1 cellular context compared by ENCODE assay signal in the genomic region with DNA sequence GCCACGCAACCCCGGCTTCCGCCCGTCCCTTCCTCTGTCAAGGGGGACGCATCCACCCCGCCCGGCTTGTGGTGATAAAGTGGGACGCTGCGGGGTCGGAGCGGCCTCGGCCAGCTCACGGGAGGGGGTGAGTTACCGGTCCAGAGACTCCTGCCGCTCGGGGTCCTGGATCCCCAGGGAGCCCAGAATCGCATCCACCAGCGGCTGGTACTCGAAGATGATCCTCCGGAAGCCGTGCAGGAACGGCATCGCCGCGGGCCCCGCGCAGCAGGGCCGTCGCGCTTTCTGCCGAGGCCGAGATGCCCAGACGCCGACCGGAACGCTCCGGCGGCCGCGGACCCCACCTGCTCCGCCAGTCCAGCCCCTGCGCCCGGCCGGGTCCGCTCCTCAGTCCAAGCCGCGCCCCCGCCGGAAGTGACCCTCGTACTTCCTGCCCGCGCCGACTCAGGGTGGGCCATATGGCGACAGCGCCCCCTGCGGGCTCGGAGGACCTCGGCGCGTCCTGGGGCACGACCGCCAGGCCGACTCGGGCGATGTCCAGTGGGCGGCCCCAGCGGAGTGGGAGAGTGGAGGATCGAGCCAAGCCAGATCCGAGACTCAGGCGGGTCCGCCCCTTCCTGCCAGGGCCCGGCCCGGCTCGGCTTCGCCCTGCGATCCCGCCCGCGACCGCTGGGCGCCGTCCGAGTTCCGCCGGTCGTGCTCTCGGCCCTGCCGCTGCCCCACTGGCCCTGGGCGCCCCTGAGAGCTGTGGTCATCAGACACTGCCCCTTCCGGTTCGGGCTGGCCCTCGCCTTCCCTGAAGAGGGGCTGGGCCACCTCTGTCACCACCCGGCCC.
TF ChIP-seq lines count a peak whose summit lies in the region.

A gene with protein sequence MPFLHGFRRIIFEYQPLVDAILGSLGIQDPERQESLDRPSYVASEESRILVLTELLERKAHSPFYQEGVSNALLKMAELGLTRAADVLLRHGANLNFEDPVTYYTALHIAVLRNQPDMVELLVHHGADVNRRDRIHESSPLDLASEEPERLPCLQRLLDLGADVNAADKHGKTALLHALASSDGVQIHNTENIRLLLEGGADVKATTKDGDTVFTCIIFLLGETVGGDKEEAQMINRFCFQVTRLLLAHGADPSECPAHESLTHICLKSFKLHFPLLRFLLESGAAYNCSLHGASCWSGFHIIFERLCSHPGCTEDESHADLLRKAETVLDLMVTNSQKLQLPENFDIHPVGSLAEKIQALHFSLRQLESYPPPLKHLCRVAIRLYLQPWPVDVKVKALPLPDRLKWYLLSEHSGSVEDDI (minus strand): TSS at position 401 of the 835 bp plus-strand sequence. CDS start 152 bp downstream, at position 249.

TF ChIP-seq in HepG2, 621 proteins besides CTCF, POLR2A, EP300 and RAD21 (continued from another document and continues in another):
- peak; percentile 99 for TF ChIP-seq TARDBP (CRISPR knock-in tag; IDR thresholded peaks at IDR 0.05)
- peak; percentile 93; the same call in 1 of the 2 replicates for TF ChIP-seq TOPORS (CRISPR knock-in tag; IDR thresholded peaks at IDR 0.05)
- peak; percentile 94 for TF ChIP-seq SAFB2 (CRISPR knock-in tag; IDR thresholded peaks at IDR 0.05; ENCODE audit: borderline replicate concordance, low read depth)
- TF ChIP-seq SP5 (CRISPR knock-in tag; IDR thresholded peaks at IDR 0.05; ENCODE audit: borderline replicate concordance, low read depth): peak; percentile 45; the same call in 1 of the 2 replicates
- peak; percentile 89; the same call in 1 of the 2 replicates for TF ChIP-seq FOXK1 (CRISPR knock-in tag; IDR thresholded peaks at IDR 0.05; ENCODE audit: borderline replicate concordance, low read depth)
- TF ChIP-seq ISL2 (CRISPR knock-in tag; IDR thresholded peaks at IDR 0.05): peak; percentile 47; the same call in 1 of the 2 replicates
- 0 out of 2 replicates have a peak, but pooled peaks have one; percentile 50 for TF ChIP-seq BHLHE40 (IDR thresholded peaks at IDR 0.05; ENCODE audit: low read length)
- TF ChIP-seq ZNF275 (CRISPR knock-in tag; IDR thresholded peaks at IDR 0.05; ENCODE audit: borderline replicate concordance): peak; percentile 85; the same call in 1 of the 2 replicates
- peak; percentile 80; the same call in 1 of the 2 replicates for TF ChIP-seq ZNF790 (CRISPR knock-in tag; IDR thresholded peaks at IDR 0.05; ENCODE audit: borderline replicate concordance)
- TF ChIP-seq, protein P1, sequence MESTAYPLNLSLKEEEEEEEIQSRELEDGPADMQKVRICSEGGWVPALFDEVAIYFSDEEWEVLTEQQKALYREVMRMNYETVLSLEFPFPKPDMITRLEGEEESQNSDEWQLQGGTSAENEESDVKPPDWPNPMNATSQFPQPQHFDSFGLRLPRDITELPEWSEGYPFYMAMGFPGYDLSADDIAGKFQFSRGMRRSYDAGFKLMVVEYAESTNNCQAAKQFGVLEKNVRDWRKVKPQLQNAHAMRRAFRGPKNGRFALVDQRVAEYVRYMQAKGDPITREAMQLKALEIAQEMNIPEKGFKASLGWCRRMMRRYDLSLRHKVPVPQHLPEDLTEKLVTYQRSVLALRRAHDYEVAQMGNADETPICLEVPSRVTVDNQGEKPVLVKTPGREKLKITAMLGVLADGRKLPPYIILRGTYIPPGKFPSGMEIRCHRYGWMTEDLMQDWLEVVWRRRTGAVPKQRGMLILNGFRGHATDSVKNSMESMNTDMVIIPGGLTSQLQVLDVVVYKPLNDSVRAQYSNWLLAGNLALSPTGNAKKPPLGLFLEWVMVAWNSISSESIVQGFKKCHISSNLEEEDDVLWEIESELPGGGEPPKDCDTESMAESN (CRISPR knock-in tag; conservative IDR thresholded peaks at IDR 0.05): peak; percentile 96
- TF ChIP-seq SNAPC2 (CRISPR knock-in tag; IDR thresholded peaks at IDR 0.05): peak; percentile 74; the same call in 1 of the 2 replicates
- no peak for TF ChIP-seq NFIC (IDR thresholded peaks at IDR 0.05; ENCODE audit: low read length)
- TF ChIP-seq, protein P2, sequence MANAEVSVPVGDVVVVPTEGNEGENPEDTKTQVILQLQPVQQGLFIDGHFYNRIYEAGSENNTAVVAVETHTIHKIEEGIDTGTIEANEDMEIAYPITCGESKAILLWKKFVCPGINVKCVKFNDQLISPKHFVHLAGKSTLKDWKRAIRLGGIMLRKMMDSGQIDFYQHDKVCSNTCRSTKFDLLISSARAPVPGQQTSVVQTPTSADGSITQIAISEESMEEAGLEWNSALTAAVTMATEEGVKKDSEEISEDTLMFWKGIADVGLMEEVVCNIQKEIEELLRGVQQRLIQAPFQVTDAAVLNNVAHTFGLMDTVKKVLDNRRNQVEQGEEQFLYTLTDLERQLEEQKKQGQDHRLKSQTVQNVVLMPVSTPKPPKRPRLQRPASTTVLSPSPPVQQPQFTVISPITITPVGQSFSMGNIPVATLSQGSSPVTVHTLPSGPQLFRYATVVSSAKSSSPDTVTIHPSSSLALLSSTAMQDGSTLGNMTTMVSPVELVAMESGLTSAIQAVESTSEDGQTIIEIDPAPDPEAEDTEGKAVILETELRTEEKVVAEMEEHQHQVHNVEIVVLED (CRISPR knock-in tag; IDR thresholded peaks at IDR 0.05; ENCODE audit: borderline replicate concordance): peak; percentile 88
- peak; percentile 85; the same call in 1 of the 2 replicates for TF ChIP-seq CBX5 (CRISPR knock-in tag; IDR thresholded peaks at IDR 0.05; ENCODE audit: borderline replicate concordance)
- peak; percentile 89; the same call in 1 of the 2 replicates for TF ChIP-seq ARHGAP35 (CRISPR knock-in tag; IDR thresholded peaks at IDR 0.05; ENCODE audit: borderline replicate concordance)
- TF ChIP-seq, protein P3, sequence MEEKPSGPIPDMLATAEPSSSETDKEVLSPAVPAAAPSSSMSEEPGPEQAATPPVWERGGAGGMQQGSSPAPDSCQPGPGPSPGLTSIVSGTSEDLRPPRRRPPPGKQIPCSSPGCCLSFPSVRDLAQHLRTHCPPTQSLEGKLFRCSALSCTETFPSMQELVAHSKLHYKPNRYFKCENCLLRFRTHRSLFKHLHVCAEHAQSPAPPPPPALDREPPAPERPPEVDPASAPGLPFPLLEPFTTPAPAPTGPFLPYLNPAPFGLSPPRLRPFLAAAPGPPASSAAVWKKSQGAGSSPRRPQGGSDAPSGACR (CRISPR knock-in tag; IDR thresholded peaks at IDR 0.05): 0 out of 2 replicates have a peak, but pooled peaks have one; percentile 5
- TF ChIP-seq ZSCAN31 (CRISPR knock-in tag; IDR thresholded peaks at IDR 0.05; ENCODE audit: low read depth): peak; percentile 82
- TF ChIP-seq ZNF33B (CRISPR knock-in tag; IDR thresholded peaks at IDR 0.05): peak; percentile 89; the same call in 1 of the 2 replicates
- peak; percentile 56; the same call in 1 of the 2 replicates for TF ChIP-seq ZNF614 (CRISPR knock-in tag; IDR thresholded peaks at IDR 0.05; ENCODE audit: borderline replicate concordance)
- no peak for TF ChIP-seq PRMT3 (CRISPR knock-in tag; IDR thresholded peaks at IDR 0.05; ENCODE audit: borderline replicate concordance, low read depth)
- TF ChIP-seq NPAS2 (CRISPR knock-in tag; IDR thresholded peaks at IDR 0.05; ENCODE audit: borderline replicate concordance): no peak
- peak; percentile 49; the same call in 1 of the 2 replicates for TF ChIP-seq DMTF1 (CRISPR knock-in tag; IDR thresholded peaks at IDR 0.05)
- TF ChIP-seq RCOR2 (CRISPR knock-in tag; IDR thresholded peaks at IDR 0.05): peak; percentile 67
- TF ChIP-seq MIER3 (CRISPR knock-in tag; IDR thresholded peaks at IDR 0.05; ENCODE audit: borderline replicate concordance): peak; percentile 82; the same call in 1 of the 2 replicates
- TF ChIP-seq, protein P4, sequence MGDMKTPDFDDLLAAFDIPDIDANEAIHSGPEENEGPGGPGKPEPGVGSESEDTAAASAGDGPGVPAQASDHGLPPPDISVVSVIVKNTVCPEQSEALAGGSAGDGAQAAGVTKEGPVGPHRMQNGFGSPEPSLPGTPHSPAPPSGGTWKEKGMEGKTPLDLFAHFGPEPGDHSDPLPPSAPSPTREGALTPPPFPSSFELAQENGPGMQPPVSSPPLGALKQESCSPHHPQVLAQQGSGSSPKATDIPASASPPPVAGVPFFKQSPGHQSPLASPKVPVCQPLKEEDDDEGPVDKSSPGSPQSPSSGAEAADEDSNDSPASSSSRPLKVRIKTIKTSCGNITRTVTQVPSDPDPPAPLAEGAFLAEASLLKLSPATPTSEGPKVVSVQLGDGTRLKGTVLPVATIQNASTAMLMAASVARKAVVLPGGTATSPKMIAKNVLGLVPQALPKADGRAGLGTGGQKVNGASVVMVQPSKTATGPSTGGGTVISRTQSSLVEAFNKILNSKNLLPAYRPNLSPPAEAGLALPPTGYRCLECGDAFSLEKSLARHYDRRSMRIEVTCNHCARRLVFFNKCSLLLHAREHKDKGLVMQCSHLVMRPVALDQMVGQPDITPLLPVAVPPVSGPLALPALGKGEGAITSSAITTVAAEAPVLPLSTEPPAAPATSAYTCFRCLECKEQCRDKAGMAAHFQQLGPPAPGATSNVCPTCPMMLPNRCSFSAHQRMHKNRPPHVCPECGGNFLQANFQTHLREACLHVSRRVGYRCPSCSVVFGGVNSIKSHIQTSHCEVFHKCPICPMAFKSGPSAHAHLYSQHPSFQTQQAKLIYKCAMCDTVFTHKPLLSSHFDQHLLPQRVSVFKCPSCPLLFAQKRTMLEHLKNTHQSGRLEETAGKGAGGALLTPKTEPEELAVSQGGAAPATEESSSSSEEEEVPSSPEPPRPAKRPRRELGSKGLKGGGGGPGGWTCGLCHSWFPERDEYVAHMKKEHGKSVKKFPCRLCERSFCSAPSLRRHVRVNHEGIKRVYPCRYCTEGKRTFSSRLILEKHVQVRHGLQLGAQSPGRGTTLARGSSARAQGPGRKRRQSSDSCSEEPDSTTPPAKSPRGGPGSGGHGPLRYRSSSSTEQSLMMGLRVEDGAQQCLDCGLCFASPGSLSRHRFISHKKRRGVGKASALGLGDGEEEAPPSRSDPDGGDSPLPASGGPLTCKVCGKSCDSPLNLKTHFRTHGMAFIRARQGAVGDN (CRISPR knock-in tag; IDR thresholded peaks at IDR 0.05): peak; percentile 91
- TF ChIP-seq HDAC2 (CRISPR knock-in tag; IDR thresholded peaks at IDR 0.05): peak; percentile 93
- peak; percentile 89 for TF ChIP-seq ZFX (CRISPR knock-in tag; IDR thresholded peaks at IDR 0.05; ENCODE audit: low read depth)
- TF ChIP-seq ZNF441 (CRISPR knock-in tag; IDR thresholded peaks at IDR 0.05; ENCODE audit: borderline replicate concordance): peak; percentile 97
- TF ChIP-seq ZNF574 (CRISPR knock-in tag; IDR thresholded peaks at IDR 0.05): peak; percentile 100
- peak; percentile 75 for TF ChIP-seq HNRNPK (IDR thresholded peaks at IDR 0.05; ENCODE audit: low read depth, low read length, poor library complexity, severe bottlenecking)
- TF ChIP-seq TMF1 (CRISPR knock-in tag; IDR thresholded peaks at IDR 0.05; ENCODE audit: low read depth): peak; percentile 74; the same call in 1 of the 2 replicates
- TF ChIP-seq ZBTB7A (CRISPR knock-in tag; IDR thresholded peaks at IDR 0.05): peak; percentile 68; the same call in 1 of the 2 replicates
- peak; percentile 66; the same call in 1 of the 2 replicates for TF ChIP-seq DR1 (CRISPR knock-in tag; IDR thresholded peaks at IDR 0.05)
- peak; percentile 96; the same call in 1 of the 2 replicates for TF ChIP-seq ZNF709 (CRISPR knock-in tag; IDR thresholded peaks at IDR 0.05)
- peak; percentile 68 for TF ChIP-seq GATAD2A (CRISPR knock-in tag; IDR thresholded peaks at IDR 0.05)
- TF ChIP-seq ZBTB1 (CRISPR knock-in tag; IDR thresholded peaks at IDR 0.05; ENCODE audit: borderline replicate concordance): no peak
- TF ChIP-seq ZNF468 (CRISPR knock-in tag; IDR thresholded peaks at IDR 0.05): no peak
- TF ChIP-seq ZNF546 (CRISPR knock-in tag; conservative IDR thresholded peaks at IDR 0.05): no peak
